ENCODE assay signal across 41 cellular contexts in genomic region chr14:77296906-77297305, GRCh38. TPM values are rescaled to one million over a fixed set of nuclear protein-coding genes. Genes with fewer than 3 reads are reported as not detected.
"Had no signal": no experiment of that assay in that cellular context is flagged by ENCODE, and none has a peak within 500 bp of the region (broad histone marks: within the 10 kb centered on the region; RNA-seq: fewer than 3 reads in every experiment).

No MANE protein-coding gene starts in this region.

- H3K4me3 Mint-ChIP-seq: activated CD4-positive, alpha-beta memory T cell treated with anti-CD3 and anti-CD28 coated beads for 36 hours; activated CD4-positive, alpha-beta T cell treated with anti-CD3 and anti-CD28 coated beads for 36 hours; activated CD4-positive, alpha-beta T cell treated with anti-CD3 and anti-CD28 coated beads, Interleukin-2, amount 10 ng/mL, durations not matched to agents 24 days and 14 days; activated CD8-positive, alpha-beta memory T cell treated with anti-CD3 and anti-CD28 coated beads, Interleukin-2, amount 10 ng/mL, durations not matched to agents 7 days and 5 days; activated CD8-positive, alpha-beta T cell treated with anti-CD3 and anti-CD28 coated beads, Interleukin-2, amount 10 ng/mL, durations not matched to agents 7 days and 5 days; activated naive CD4-positive, alpha-beta T cell treated with anti-CD3 and anti-CD28 coated beads, Interleukin-2, amount 50 U/mL, for 24 hours; activated naive CD8-positive, alpha-beta T cell treated with anti-CD3 and anti-CD28 coated beads for 36 hours; activated naive CD8-positive, alpha-beta T cell treated with anti-CD3 and anti-CD28 coated beads, Interleukin-2, amount 50 U/mL, for 24 hours; activated T-cell treated with anti-CD3 and anti-CD28 coated beads, Interleukin-2, amount 50 U/mL, for 72 hours; brain; central memory CD8-positive, alpha-beta T cell; effector memory CD8-positive, alpha-beta T cell; T-cell; T-helper 1 cell treated with Interleukin-12 subunit alpha and Interleukin-12 subunit beta and Interleukin-4 antibody, amounts not matched to agents 30 μg/mL and 1 μg/mL, for 36 hours; T-helper 2 cell treated with Interferon-gamma antibody and Interleukin-4, amounts not matched to agents 5 μg/mL and 100 μg/mL, for 36 hours had no signal

- ATAC-seq: activated CD4-positive, alpha-beta T cell treated with anti-CD3 and anti-CD28 coated beads for 36 hours; activated CD8-positive, alpha-beta memory T cell treated with anti-CD3 and anti-CD28 coated beads, Interleukin-2, amount 10 ng/mL, durations not matched to agents 7 days and 5 days; activated CD8-positive, alpha-beta T cell treated with anti-CD3 and anti-CD28 coated beads, Interleukin-2, amount 10 ng/mL, durations not matched to agents 7 days and 5 days; activated naive CD8-positive, alpha-beta T cell treated with anti-CD3 and anti-CD28 coated beads, Interleukin-2, amount 50 U/mL, for 24 hours; activated T-cell treated with anti-CD3 and anti-CD28 coated beads, Interleukin-2, amount 50 U/mL, for 72 hours; effector memory CD8-positive, alpha-beta T cell; gastroesophageal sphincter; T-cell had no signal

- H3K27ac Mint-ChIP-seq: activated CD4-positive, alpha-beta memory T cell treated with anti-CD3 and anti-CD28 coated beads for 36 hours; activated CD4-positive, alpha-beta T cell treated with anti-CD3 and anti-CD28 coated beads for 36 hours; activated CD4-positive, alpha-beta T cell treated with anti-CD3 and anti-CD28 coated beads, Interleukin-2, amount 10 ng/mL, durations not matched to agents 24 days and 14 days; activated CD8-positive, alpha-beta memory T cell treated with anti-CD3 and anti-CD28 coated beads, Interleukin-2, amount 10 ng/mL, durations not matched to agents 7 days and 5 days; activated CD8-positive, alpha-beta T cell treated with anti-CD3 and anti-CD28 coated beads, Interleukin-2, amount 10 ng/mL, durations not matched to agents 7 days and 5 days; activated naive CD4-positive, alpha-beta T cell treated with anti-CD3 and anti-CD28 coated beads, Interleukin-2, amount 50 U/mL, for 24 hours; activated naive CD8-positive, alpha-beta T cell treated with anti-CD3 and anti-CD28 coated beads for 36 hours; activated naive CD8-positive, alpha-beta T cell treated with anti-CD3 and anti-CD28 coated beads, Interleukin-2, amount 50 U/mL, for 24 hours; activated T-cell treated with anti-CD3 and anti-CD28 coated beads, Interleukin-2, amount 50 U/mL, for 72 hours; effector memory CD8-positive, alpha-beta T cell; T-cell; T-helper 1 cell treated with Interleukin-12 subunit alpha and Interleukin-12 subunit beta and Interleukin-4 antibody, amounts not matched to agents 30 μg/mL and 1 μg/mL, for 36 hours; T-helper 2 cell treated with Interferon-gamma antibody and Interleukin-4, amounts not matched to agents 5 μg/mL and 100 μg/mL, for 36 hours had no signal

- H3K9me3 Mint-ChIP-seq: activated CD4-positive, alpha-beta memory T cell treated with anti-CD3 and anti-CD28 coated beads for 36 hours; activated CD4-positive, alpha-beta T cell treated with anti-CD3 and anti-CD28 coated beads, Interleukin-2, amount 10 ng/mL, durations not matched to agents 24 days and 14 days; activated naive CD4-positive, alpha-beta T cell treated with anti-CD3 and anti-CD28 coated beads, Interleukin-2, amount 50 U/mL, for 24 hours; activated naive CD8-positive, alpha-beta T cell treated with anti-CD3 and anti-CD28 coated beads for 36 hours; activated naive CD8-positive, alpha-beta T cell treated with anti-CD3 and anti-CD28 coated beads, Interleukin-2, amount 50 U/mL, for 24 hours; activated T-cell treated with anti-CD3 and anti-CD28 coated beads, Interleukin-2, amount 50 U/mL, for 72 hours; brain; central memory CD8-positive, alpha-beta T cell; effector memory CD8-positive, alpha-beta T cell; T-cell; T-helper 1 cell treated with Interleukin-12 subunit alpha and Interleukin-12 subunit beta and Interleukin-4 antibody, amounts not matched to agents 30 μg/mL and 1 μg/mL, for 36 hours; T-helper 2 cell treated with Interferon-gamma antibody and Interleukin-4, amounts not matched to agents 5 μg/mL and 100 μg/mL, for 36 hours had no signal

- H3K9me3 ChIP-seq: adrenal gland, ascending aorta, breast epithelium, esophagus squamous epithelium, gastroesophageal sphincter, heart right ventricle had no signal

- H3K36me3 Mint-ChIP-seq: activated CD8-positive, alpha-beta memory T cell treated with anti-CD3 and anti-CD28 coated beads, Interleukin-2, amount 10 ng/mL, durations not matched to agents 7 days and 5 days had no signal

- H3K36me3 ChIP-seq: breast epithelium had no signal

- H3K27me3 Mint-ChIP-seq: activated CD4-positive, alpha-beta memory T cell treated with anti-CD3 and anti-CD28 coated beads for 36 hours; activated CD4-positive, alpha-beta T cell treated with anti-CD3 and anti-CD28 coated beads for 36 hours; activated CD4-positive, alpha-beta T cell treated with anti-CD3 and anti-CD28 coated beads, Interleukin-2, amount 10 ng/mL, durations not matched to agents 24 days and 14 days; activated CD8-positive, alpha-beta memory T cell treated with anti-CD3 and anti-CD28 coated beads, Interleukin-2, amount 10 ng/mL, durations not matched to agents 7 days and 5 days; activated naive CD4-positive, alpha-beta T cell treated with anti-CD3 and anti-CD28 coated beads, Interleukin-2, amount 50 U/mL, for 24 hours; activated naive CD8-positive, alpha-beta T cell treated with anti-CD3 and anti-CD28 coated beads for 36 hours; activated naive CD8-positive, alpha-beta T cell treated with anti-CD3 and anti-CD28 coated beads, Interleukin-2, amount 50 U/mL, for 24 hours; central memory CD8-positive, alpha-beta T cell; effector memory CD8-positive, alpha-beta T cell; T-cell had no signal

- H3K4me1 ChIP-seq: adrenal gland, ascending aorta, breast epithelium had no signal

- H3K4me3 ChIP-seq: adrenal gland, ascending aorta, breast epithelium, esophagus squamous epithelium, gastroesophageal sphincter, heart right ventricle had no signal

- H3K4me1 Mint-ChIP-seq: activated CD4-positive, alpha-beta T cell treated with anti-CD3 and anti-CD28 coated beads for 36 hours; activated CD4-positive, alpha-beta T cell treated with anti-CD3 and anti-CD28 coated beads, Interleukin-2, amount 10 ng/mL, durations not matched to agents 24 days and 14 days; activated CD8-positive, alpha-beta memory T cell treated with anti-CD3 and anti-CD28 coated beads, Interleukin-2, amount 10 ng/mL, durations not matched to agents 7 days and 5 days; activated naive CD4-positive, alpha-beta T cell treated with anti-CD3 and anti-CD28 coated beads, Interleukin-2, amount 50 U/mL, for 24 hours; activated naive CD8-positive, alpha-beta T cell treated with anti-CD3 and anti-CD28 coated beads for 36 hours; activated naive CD8-positive, alpha-beta T cell treated with anti-CD3 and anti-CD28 coated beads, Interleukin-2, amount 50 U/mL, for 24 hours; central memory CD8-positive, alpha-beta T cell; T-cell had no signal

- H3K27me3 ChIP-seq: adrenal gland, ascending aorta, breast epithelium, esophagus squamous epithelium, gastroesophageal sphincter, heart right ventricle had no signal

- DNase-seq: activated CD4-positive, alpha-beta memory T cell treated with anti-CD3 and anti-CD28 coated beads for 36 hours; activated CD4-positive, alpha-beta T cell treated with anti-CD3 and anti-CD28 coated beads for 36 hours; activated CD4-positive, alpha-beta T cell treated with anti-CD3 and anti-CD28 coated beads, Interleukin-2, amount 10 ng/mL, durations not matched to agents 24 days and 14 days; activated CD4-positive, CD25-positive, alpha-beta regulatory T cell; activated CD4-positive, CD25-positive, alpha-beta regulatory T cell treated with anti-CD3 and anti-CD28 coated beads, Interleukin-2, amount 50 U/mL, for 72 hours; activated CD8-positive, alpha-beta memory T cell treated with anti-CD3 and anti-CD28 coated beads, Interleukin-2, amount 10 ng/mL, durations not matched to agents 7 days and 5 days; activated CD8-positive, alpha-beta memory T cell treated with anti-CD3 and anti-CD28 coated beads, Interleukin-2, amount 50 U/mL, for 4 hours; activated CD8-positive, alpha-beta T cell treated with anti-CD3 and anti-CD28 coated beads, Interleukin-2, amount 10 ng/mL, durations not matched to agents 7 days and 5 days; activated effector memory CD4-positive, alpha-beta T cell treated with Interleukin-2 at 50 U/mL for 16 hours; activated gamma-delta T cell treated with Interleukin-2 at 50 U/mL for 16 hours; activated naive CD4-positive, alpha-beta T cell treated with Interleukin-2 at 50 U/mL for 16 hours; activated naive CD8-positive, alpha-beta T cell treated with anti-CD3 and anti-CD28 coated beads for 36 hours; activated naive CD8-positive, alpha-beta T cell treated with anti-CD3 and anti-CD28 coated beads, Interleukin-2, amount 50 U/mL, for 24 hours; activated T-cell treated with anti-CD3 and anti-CD28 coated beads, Interleukin-2, amount 50 U/mL, for 1 hour; activated T-cell treated with anti-CD3 and anti-CD28 coated beads, Interleukin-2, amount 50 U/mL, for 72 hours; adrenal gland; cortex of kidney; dermis blood vessel endothelial cell; effector CD4-positive, alpha-beta T cell; effector memory CD8-positive, alpha-beta T cell; esophagus squamous epithelium; foreskin melanocyte; heart right ventricle; SW 1271; T-cell; T1000 had no signal

- H3K27ac ChIP-seq: adrenal gland, ascending aorta, breast epithelium, epithelial cell of prostate, esophagus squamous epithelium, gastroesophageal sphincter, heart right ventricle had no signal

RNA-seq across cellular contexts. Expression of gene NGB, which starts 25.9 kb away (rescaled TPM):
- total RNA-seq: activated CD4-positive, alpha-beta memory T cell treated with anti-CD3 and anti-CD28 coated beads for 36 hours; activated CD4-positive, alpha-beta T cell treated with anti-CD3 and anti-CD28 coated beads for 36 hours; activated CD4-positive, alpha-beta T cell treated with anti-CD3 and anti-CD28 coated beads, Interleukin-2, amount 10 ng/mL, durations not matched to agents 24 days and 14 days; activated CD8-positive, alpha-beta memory T cell treated with anti-CD3 and anti-CD28 coated beads for 36 hours; activated CD8-positive, alpha-beta memory T cell treated with anti-CD3 and anti-CD28 coated beads, Interleukin-2, amount 10 ng/mL, durations not matched to agents 7 days and 5 days; activated CD8-positive, alpha-beta T cell treated with anti-CD3 and anti-CD28 coated beads, Interleukin-2, amount 10 ng/mL, durations not matched to agents 7 days and 5 days; activated naive CD8-positive, alpha-beta T cell treated with anti-CD3 and anti-CD28 coated beads for 36 hours; activated T-cell treated with anti-CD3 and anti-CD28 coated beads, Interleukin-2, amount 50 U/mL, for 72 hours; ascending aorta; breast epithelium; cardiac septum; dermis blood vessel endothelial cell; endothelial cell of umbilical vein; esophagus squamous epithelium; fibroblast of lung; fibroblast of villous mesenchyme; glomerular endothelial cell; heart right ventricle; T-cell had no signal
- polyA plus RNA-seq: endothelial cell of umbilical vein, fibroblast of lung, heart right ventricle had no signal
